In genomic region chr9:37706290-37706689, GRCh38 we compare ENCODE assay signal across 28 cellular contexts. TPM values are rescaled to one million over a fixed set of nuclear protein-coding genes. Genes with fewer than 3 reads are reported as not detected.
DNase-seq lines count a peak whose midpoint lies in the region; ATAC-seq, FAIRE-seq and TF ChIP-seq lines count a peak whose summit lies in the region.
"Had no signal": no experiment of that assay in that cellular context is flagged by ENCODE, and none has a peak within 500 bp of the region (broad histone marks: within the 10 kb centered on the region; RNA-seq: fewer than 3 reads in every experiment).

No MANE protein-coding gene starts in this region.

- ATAC-seq in HG03175 (IDR thresholded peaks at IDR 0.05; ENCODE audit: unreplicated experiment) (no peak), HG03108 (IDR thresholded peaks at IDR 0.05; ENCODE audit: unreplicated experiment) (no peak), HG03045 (IDR thresholded peaks at IDR 0.05; ENCODE audit: unreplicated experiment) (no peak)
- ATAC-seq: CD8-positive, alpha-beta T cell; esophagus mucosa; gastrocnemius medialis; lower lobe of right lung; upper lobe of right lung had no signal

- CTCF ChIA-PET in PC-9 (lab: Charles Lee), result no interaction called here

- no peaks in the 10 kb centered on the region for H3K4me1 ChIP-seq in mesenchymal stem cell (ENCODE audit: control insufficient read depth, insufficient read depth, low read depth, low read length)
- no peaks in the 10 kb centered on the region for H3K4me1 ChIP-seq in PC-9 (replicated peaks; ENCODE audit: insufficient read depth)
- H3K4me1 ChIP-seq: colonic mucosa, gastrocnemius medialis, lower lobe of right lung, prostate gland, upper lobe of right lung had no signal

- no peaks in the 10 kb centered on the region for H3K79me2 ChIP-seq in PC-9 (ENCODE audit: low read depth)

- no peaks in the 10 kb centered on the region for H3K79me1 ChIP-seq in mesenchymal stem cell (replicated peaks; ENCODE audit: low read length, poor library complexity, severe bottlenecking)

- H3K4ac ChIP-seq in mesenchymal stem cell (ENCODE audit: low read depth in 1 of 2, low read length in 2 of 2), result no peak overlapping the region

- no peak overlapping the region for H2BK120ac ChIP-seq in mesenchymal stem cell (ENCODE audit: low read depth, low read length)

- H3K9me3 ChIP-seq in mesenchymal stem cell (ENCODE audit: control insufficient read depth, low read length), result no peaks in the 10 kb centered on the region
- no peaks in the 10 kb centered on the region for H3K9me3 ChIP-seq in PC-9 (ENCODE audit: insufficient read depth, low read depth)
- H3K9me3 ChIP-seq: colonic mucosa, gastrocnemius medialis, lower lobe of right lung, prostate gland, upper lobe of right lung had no signal

- no peak overlapping the region for H4K91ac ChIP-seq in mesenchymal stem cell (ENCODE audit: low read length)

- no peak overlapping the region for H2BK15ac ChIP-seq in mesenchymal stem cell (ENCODE audit: low read depth, poor library complexity, severe bottlenecking)

- no peak overlapping the region for H2AFZ ChIP-seq in mesenchymal stem cell (ENCODE audit: low read depth, low read length)
- H2AFZ ChIP-seq in PC-9, result no peak overlapping the region

- H3K27ac ChIP-seq in mesenchymal stem cell (ENCODE audit: low read length, poor library complexity, severe bottlenecking) (no peak overlapping the region), PC-9 (no peak overlapping the region)
- H3K27ac ChIP-seq: colonic mucosa, gastrocnemius medialis, lower lobe of right lung, prostate gland, SK-N-MC, upper lobe of right lung, WERI-Rb-1 had no signal

- H3F3A ChIP-seq in PC-9 (ENCODE audit: insufficient read depth, low read depth), result no peaks in the 10 kb centered on the region

- H3K4me3 ChIP-seq in mesenchymal stem cell (ENCODE audit: insufficient read depth in 1 of 2, low read depth in 1 of 2, low read length in 2 of 2) (no peak overlapping the region), PC-9 (no peak overlapping the region)
- H3K4me3 ChIP-seq: colonic mucosa, gastrocnemius medialis, lower lobe of right lung, prostate gland, SK-N-MC, upper lobe of right lung had no signal

- intact Hi-C loops in PC-9 (cut with micrococcal nuclease; ENCODE audit: unreplicated experiment), result no loop called here

- H2BK5ac ChIP-seq in mesenchymal stem cell (ENCODE audit: low read depth, low read length, poor library complexity, severe bottlenecking), result no peak overlapping the region

- peaks cover 0 to 10% of the 10 kb centered on the region in 2 experiments for H3K36me3 ChIP-seq in mesenchymal stem cell (ENCODE audit: control insufficient read depth in 1 of 2, insufficient read depth in 2 of 2, low read depth in 1 of 2, low read length in 2 of 2)
- H3K36me3 ChIP-seq in PC-9 (ENCODE audit: low read depth), result no peaks in the 10 kb centered on the region
- H3K36me3 ChIP-seq: colonic mucosa, gastrocnemius medialis, lower lobe of right lung, prostate gland, upper lobe of right lung had no signal

- H4K20me1 ChIP-seq in PC-9 (ENCODE audit: insufficient read depth), result no peaks in the 10 kb centered on the region

- H3K9me2 ChIP-seq in PC-9 (ENCODE audit: insufficient read depth), result no peaks in the 10 kb centered on the region

- H3K23ac ChIP-seq in mesenchymal stem cell (ENCODE audit: low read length in 2 of 2), result no peak overlapping the region

- BruUV-seq in PC-9 (replicated peaks; lab: Mats Ljungman, UMichigan), result no TSS peak

- FAIRE-seq in D721Med (lab: Jason Lieb, UNC), result peak; percentile 73
- FAIRE-seq: H1, islet of Langerhans had no signal

- POLR2A ChIA-PET in PC-9 (lab: Charles Lee; ENCODE audit: unreplicated experiment), result no interaction called here

- DNase-seq in D721Med (ENCODE audit: insufficient read length, low spot score) (no peak), HS-5 (ENCODE audit: low read depth) (peak; percentile 53), amniotic epithelial cell (ENCODE audit: low read depth) (peak; percentile 32), mesenchymal stem cell (peak; percentile 1), PC-9 (no peak)
- DNase-seq: activated effector memory CD4-positive, alpha-beta T cell treated with Interleukin-2 at 50 U/mL for 16 hours; AML-193; CD8-positive, alpha-beta T cell; colonic mucosa; effector memory CD4-positive, alpha-beta T cell; gastrocnemius medialis; hypothalamus; Karpas-422; lower lobe of right lung; NCI-H1048; NCI-H187; NCI-H526 treated with DMSO at 0.1 percent for 48 hours; RPMI8226; upper lobe of right lung; WERI-Rb-1 had no signal

- H3K4me2 ChIP-seq in mesenchymal stem cell (ENCODE audit: low read length, poor library complexity, severe bottlenecking), result no peak overlapping the region
- H3K4me2 ChIP-seq in PC-9, result no peak overlapping the region

- TF ChIP-seq CTCF in D721Med (IDR thresholded peaks at IDR 0.05; ENCODE audit: insufficient read depth, missing control alignments) (no peak), PC-9 (conservative IDR thresholded peaks at IDR 0.05) (no peak)

- H3K27me3 ChIP-seq in mesenchymal stem cell (ENCODE audit: control insufficient read depth in 1 of 2, insufficient read depth in 1 of 2, low read length in 2 of 2), result peaks cover 12 to 43% of the 10 kb centered on the region in 2 experiments
- peaks cover 16% of the 10 kb centered on the region; the same call in 1 of the 2 replicates for H3K27me3 ChIP-seq in PC-9 (ENCODE audit: insufficient read depth, low read depth)
- H3K27me3 ChIP-seq: colonic mucosa, gastrocnemius medialis had no signal

- no peak overlapping the region for H2BK12ac ChIP-seq in mesenchymal stem cell (ENCODE audit: low read length in 2 of 2)

- no peak overlapping the region for H3K9ac ChIP-seq in mesenchymal stem cell (ENCODE audit: low read length)

- H2AK5ac ChIP-seq in mesenchymal stem cell (ENCODE audit: low read length, severe bottlenecking), result no peak overlapping the region

- 64% methylated on average over 1 of the region's 3 CpGs for WGBS in mesenchymal stem cell

- H3K18ac ChIP-seq in mesenchymal stem cell (ENCODE audit: low read depth in 1 of 2, low read length in 2 of 2), result no peak overlapping the region

- no peak overlapping the region for H4K8ac ChIP-seq in mesenchymal stem cell (ENCODE audit: low read length)

- H3K14ac ChIP-seq in mesenchymal stem cell (ENCODE audit: low read length in 2 of 2), result no peak overlapping the region

RNA-seq across cellular contexts. Expression of gene TRMT10B, which starts 47.3 kb away (rescaled TPM):
- 6.4 TPM for polyA plus RNA-seq in mesenchymal stem cell (2013, experiment 1 of 2)
- 6.0 TPM for polyA plus RNA-seq in mesenchymal stem cell (2013, experiment 2 of 2)
- 5.2 and 8.8 TPM in 2 replicates for total RNA-seq in PC-9 (2021)

RNA-seq across cellular contexts. Expression of gene FRMPD1, which starts 55.5 kb away (rescaled TPM):
- polyA plus RNA-seq in mesenchymal stem cell (2013, experiment 1 of 2), result not detected
- polyA plus RNA-seq in mesenchymal stem cell (2013, experiment 2 of 2), result not detected
- not detected in 2 replicates for total RNA-seq in PC-9 (2021)
- total RNA-seq: CD8-positive, alpha-beta T cell; upper lobe of right lung had no signal

Comparison
In these comparisons a context has a peak if more than half of its experiments do, and no peak if none do; other contexts are left out.
1. DNase-seq: peak in HS-5 (single experiment), amniotic epithelial cell (single experiment) and mesenchymal stem cell (single experiment); none in D721Med (single experiment) and PC-9 (0 of 2).